Comparison of ENCODE assay signal across 15 cellular contexts in genomic region chr7:781936-782529, GRCh38.
"Had no signal": no experiment of that assay in that cellular context is flagged by ENCODE, and none has a peak within 500 bp of the region (broad histone marks: within the 10 kb centered on the region; RNA-seq: fewer than 3 reads in every experiment).

No MANE protein-coding gene starts in this region.

- H3K4me1 ChIP-seq: colonic mucosa had no signal

- H2AFZ ChIP-seq: hepatocyte had no signal

- H3K79me2 ChIP-seq: hepatocyte had no signal

- H3K9me3 ChIP-seq: colonic mucosa, mucosa of descending colon, psoas muscle had no signal

- H3K4me3 ChIP-seq: colonic mucosa, hepatocyte, mucosa of descending colon, psoas muscle, skin epidermis had no signal

- ATAC-seq: mucosa of descending colon, natural killer cell had no signal

- H3K36me3 ChIP-seq: colonic mucosa had no signal

- H3K4me2 ChIP-seq: hepatocyte had no signal

- H3K27me3 ChIP-seq: colonic mucosa, hepatocyte had no signal

- DNase-seq: activated CD4-positive, alpha-beta T cell treated with anti-CD3 and anti-CD28 coated beads for 48 hours; activated naive CD4-positive, alpha-beta T cell; caudate nucleus; colonic mucosa; effector CD4-positive, alpha-beta T cell; kidney glomerular epithelial cell; mammary epithelial cell; natural killer cell; occipital lobe; T-helper 9 cell had no signal

- H3K27ac ChIP-seq: colonic mucosa, hepatocyte, VCaP had no signal
